In genomic region chr20:64140956-64141355, GRCh38 we compare ENCODE assay signal across 3 cellular contexts.
TF ChIP-seq lines count a peak whose summit lies in the region.

No MANE protein-coding gene starts in this region.

TF ChIP-seq in SK-N-SH, 30 proteins besides CTCF, POLR2A, EP300 and RAD21:
- TF ChIP-seq TAF1 (IDR thresholded peaks at IDR 0.05; ENCODE audit: borderline replicate concordance, low read depth, low read length), result no peak
- TF ChIP-seq, protein P1, sequence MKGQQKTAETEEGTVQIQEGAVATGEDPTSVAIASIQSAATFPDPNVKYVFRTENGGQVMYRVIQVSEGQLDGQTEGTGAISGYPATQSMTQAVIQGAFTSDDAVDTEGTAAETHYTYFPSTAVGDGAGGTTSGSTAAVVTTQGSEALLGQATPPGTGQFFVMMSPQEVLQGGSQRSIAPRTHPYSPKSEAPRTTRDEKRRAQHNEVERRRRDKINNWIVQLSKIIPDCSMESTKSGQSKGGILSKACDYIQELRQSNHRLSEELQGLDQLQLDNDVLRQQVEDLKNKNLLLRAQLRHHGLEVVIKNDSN (IDR thresholded peaks at IDR 0.05; ENCODE audit: borderline replicate concordance, low read depth), result no peak
- TF ChIP-seq USF2 (IDR thresholded peaks at IDR 0.05; ENCODE audit: borderline replicate concordance, low read depth, low read length), result no peak
- no peak for TF ChIP-seq TCF12 (IDR thresholded peaks at IDR 0.05)
- TF ChIP-seq FOXM1 (IDR thresholded peaks at IDR 0.05; ENCODE audit: low read depth), result no peak
- no peak for TF ChIP-seq MXI1 (IDR thresholded peaks at IDR 0.05; ENCODE audit: low read depth, low read length)
- TF ChIP-seq NFIC (IDR thresholded peaks at IDR 0.05; ENCODE audit: borderline replicate concordance), result no peak
- no peak for TF ChIP-seq GABPA (IDR thresholded peaks at IDR 0.05; ENCODE audit: low read depth)
- TF ChIP-seq, protein P2, sequence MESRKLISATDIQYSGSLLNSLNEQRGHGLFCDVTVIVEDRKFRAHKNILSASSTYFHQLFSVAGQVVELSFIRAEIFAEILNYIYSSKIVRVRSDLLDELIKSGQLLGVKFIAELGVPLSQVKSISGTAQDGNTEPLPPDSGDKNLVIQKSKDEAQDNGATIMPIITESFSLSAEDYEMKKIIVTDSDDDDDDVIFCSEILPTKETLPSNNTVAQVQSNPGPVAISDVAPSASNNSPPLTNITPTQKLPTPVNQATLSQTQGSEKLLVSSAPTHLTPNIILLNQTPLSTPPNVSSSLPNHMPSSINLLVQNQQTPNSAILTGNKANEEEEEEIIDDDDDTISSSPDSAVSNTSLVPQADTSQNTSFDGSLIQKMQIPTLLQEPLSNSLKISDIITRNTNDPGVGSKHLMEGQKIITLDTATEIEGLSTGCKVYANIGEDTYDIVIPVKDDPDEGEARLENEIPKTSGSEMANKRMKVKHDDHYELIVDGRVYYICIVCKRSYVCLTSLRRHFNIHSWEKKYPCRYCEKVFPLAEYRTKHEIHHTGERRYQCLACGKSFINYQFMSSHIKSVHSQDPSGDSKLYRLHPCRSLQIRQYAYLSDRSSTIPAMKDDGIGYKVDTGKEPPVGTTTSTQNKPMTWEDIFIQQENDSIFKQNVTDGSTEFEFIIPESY (IDR thresholded peaks at IDR 0.05; ENCODE audit: borderline replicate concordance, low read depth), result no peak
- TF ChIP-seq RFX5 (IDR thresholded peaks at IDR 0.05; ENCODE audit: low read length), result no peak
- TF ChIP-seq YY1 (IDR thresholded peaks at IDR 0.05; ENCODE audit: low read depth), result no peak
- TF ChIP-seq CHD2 (IDR thresholded peaks at IDR 0.05; ENCODE audit: low read length, partially characterized antibody), result no peak
- TF ChIP-seq SMC3 (IDR thresholded peaks at IDR 0.05; ENCODE audit: low read depth, low read length), result no peak
- TF ChIP-seq, protein P3, sequence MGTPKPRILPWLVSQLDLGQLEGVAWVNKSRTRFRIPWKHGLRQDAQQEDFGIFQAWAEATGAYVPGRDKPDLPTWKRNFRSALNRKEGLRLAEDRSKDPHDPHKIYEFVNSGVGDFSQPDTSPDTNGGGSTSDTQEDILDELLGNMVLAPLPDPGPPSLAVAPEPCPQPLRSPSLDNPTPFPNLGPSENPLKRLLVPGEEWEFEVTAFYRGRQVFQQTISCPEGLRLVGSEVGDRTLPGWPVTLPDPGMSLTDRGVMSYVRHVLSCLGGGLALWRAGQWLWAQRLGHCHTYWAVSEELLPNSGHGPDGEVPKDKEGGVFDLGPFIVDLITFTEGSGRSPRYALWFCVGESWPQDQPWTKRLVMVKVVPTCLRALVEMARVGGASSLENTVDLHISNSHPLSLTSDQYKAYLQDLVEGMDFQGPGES (IDR thresholded peaks at IDR 0.05; ENCODE audit: low read depth, low read length), result no peak
- no peak for TF ChIP-seq TEAD4 (IDR thresholded peaks at IDR 0.05; ENCODE audit: borderline replicate concordance, insufficient read depth)
- TF ChIP-seq, protein P4, sequence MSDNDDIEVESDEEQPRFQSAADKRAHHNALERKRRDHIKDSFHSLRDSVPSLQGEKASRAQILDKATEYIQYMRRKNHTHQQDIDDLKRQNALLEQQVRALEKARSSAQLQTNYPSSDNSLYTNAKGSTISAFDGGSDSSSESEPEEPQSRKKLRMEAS (IDR thresholded peaks at IDR 0.05; ENCODE audit: low read depth), result no peak

TF ChIP-seq in SK-N-SH treated with all-trans-retinoic acid at 6 μM for 48 hours, 23 proteins besides CTCF, POLR2A, EP300 and RAD21:
- TF ChIP-seq BACH2 (CRISPR knock-in tag; IDR thresholded peaks at IDR 0.05; ENCODE audit: borderline replicate concordance), result no peak
- no peak for TF ChIP-seq ISL1 (CRISPR knock-in tag; IDR thresholded peaks at IDR 0.05)
- no peak for TF ChIP-seq RARB (CRISPR knock-in tag; IDR thresholded peaks at IDR 0.05)
- no peak for TF ChIP-seq TSHZ2 (CRISPR knock-in tag; IDR thresholded peaks at IDR 0.05)
- TF ChIP-seq CSDC2 (CRISPR knock-in tag; IDR thresholded peaks at IDR 0.05), result no peak
- TF ChIP-seq ZFP3 (CRISPR knock-in tag; IDR thresholded peaks at IDR 0.05), result no peak
- TF ChIP-seq OSR1 (CRISPR knock-in tag; IDR thresholded peaks at IDR 0.05), result no peak

TF ChIP-seq in HepG2, 621 proteins besides CTCF, POLR2A, EP300 and RAD21:
- TF ChIP-seq AGO1 (IDR thresholded peaks at IDR 0.05; ENCODE audit: low read depth, low read length, poor library complexity, severe bottlenecking) (no peak), MEIS2 (CRISPR knock-in tag; IDR thresholded peaks at IDR 0.05) (0 out of 2 replicates have a peak, but pooled peaks have one; percentile 6)
TF ChIP-seq in HepG2: peak in this region for 1.
